ENCODE assay signal across 21 cellular contexts in genomic region chr9:105328296-105328695, GRCh38.
"Had no signal": no experiment of that assay in that cellular context is flagged by ENCODE, and none has a peak within 500 bp of the region (broad histone marks: within the 10 kb centered on the region; RNA-seq: fewer than 3 reads in every experiment).

No MANE protein-coding gene starts in this region.

- H3K36me3 ChIP-seq: colonic mucosa, gastrocnemius medialis, ovary, prostate gland, tibial artery had no signal

- H3K27ac ChIP-seq: body of pancreas, colonic mucosa, esophagus squamous epithelium, gastrocnemius medialis, ovary, prostate gland, spleen, tibial artery, VCaP had no signal

- H3K27me3 ChIP-seq: body of pancreas, colonic mucosa, esophagus squamous epithelium, gastrocnemius medialis, ovary, spleen, tibial artery had no signal

- H3K4me3 ChIP-seq: body of pancreas, colonic mucosa, esophagus squamous epithelium, mucosa of descending colon, ovary, prostate gland, spleen, tibial artery had no signal

- H3K9me3 ChIP-seq: body of pancreas, colonic mucosa, esophagus squamous epithelium, gastrocnemius medialis, mucosa of descending colon, ovary, prostate gland, spleen, tibial artery had no signal

- ATAC-seq: activated CD8-positive, alpha-beta memory T cell treated with anti-CD3 and anti-CD28 coated beads, Interleukin-2, amount 10 ng/mL, durations not matched to agents 7 days and 5 days; activated CD8-positive, alpha-beta T cell treated with anti-CD3 and anti-CD28 coated beads for 36 hours; body of pancreas; mucosa of descending colon had no signal

- H3K4me1 ChIP-seq: colonic mucosa, prostate gland, tibial artery had no signal

- DNase-seq: activated CD4-positive, alpha-beta T cell treated with anti-CD3 and anti-CD28 coated beads, Interleukin-2, amount 10 ng/mL, durations not matched to agents 7 days and 5 days; activated CD4-positive, CD25-positive, alpha-beta regulatory T cell treated with anti-CD3 and anti-CD28 coated beads, Interleukin-2, amount 50 U/mL, for 72 hours; activated CD8-positive, alpha-beta memory T cell treated with anti-CD3 and anti-CD28 coated beads, Interleukin-2, amount 10 ng/mL, durations not matched to agents 7 days and 5 days; activated CD8-positive, alpha-beta T cell treated with anti-CD3 and anti-CD28 coated beads for 36 hours; activated effector memory CD4-positive, alpha-beta T cell treated with anti-CD3 and anti-CD28 coated beads, Interleukin-2, amount 50 U/mL, for 16 hours; activated naive CD4-positive, alpha-beta T cell treated with anti-CD3 and anti-CD28 coated beads, Interleukin-2, amount 10 ng/mL, durations not matched to agents 7 days and 5 days; activated T-cell treated with anti-CD3 and anti-CD28 coated beads for 4 hours; body of pancreas; colonic mucosa; endodermal cell; esophagus squamous epithelium; mucosa of descending colon; naive B cell; ovary; spleen; stimulated activated CD4-positive, alpha-beta T cell treated with anti-CD3 and anti-CD28 coated beads, Interleukin-4, amount 100 ng/mL, for 1 hour; stimulated activated naive CD4-positive, alpha-beta T cell treated with Interleukin-2 at 50 U/mL for 16 hours had no signal
